Comparison of ENCODE assay signal across 22 cellular contexts in genomic region chr12:65755596-65755978, GRCh38.
"Had no signal": no experiment of that assay in that cellular context is flagged by ENCODE, and none has a peak within 500 bp of the region (broad histone marks: within the 10 kb centered on the region; RNA-seq: fewer than 3 reads in every experiment).

No MANE protein-coding gene starts in this region.

- H3K4me3 Mint-ChIP-seq: activated CD4-positive, alpha-beta T cell treated with anti-CD3 and anti-CD28 coated beads, Interleukin-2, amount 10 ng/mL, durations not matched to agents 7 days and 5 days; activated CD8-positive, alpha-beta T cell treated with anti-CD3 and anti-CD28 coated beads, Interleukin-2, amount 10 ng/mL, durations not matched to agents 7 days and 5 days; activated naive CD4-positive, alpha-beta T cell treated with anti-CD3 and anti-CD28 coated beads for 36 hours; activated T-cell treated with anti-CD3 and anti-CD28 coated beads, Interleukin-2, amount 50 U/mL, for 4 hours; dendritic cell treated with granulocyte-macrophage colony-stimulating factor and Interleukin-4, amounts not matched to agents 40 ng/mL and 50 ng/mL, for 4 days; immature natural killer cell; memory B cell; naive thymus-derived CD8-positive, alpha-beta T cell; T-helper 1 cell treated with Interleukin-12 subunit alpha and Interleukin-12 subunit beta and Interleukin-4 antibody, amounts not matched to agents 30 μg/mL and 1 μg/mL, for 36 hours had no signal

- FAIRE-seq: urothelium cell line had no signal

- H3K4me3 ChIP-seq: breast epithelium, ovary, tibial nerve had no signal

- H3K4me1 Mint-ChIP-seq: immature natural killer cell; memory B cell; naive thymus-derived CD8-positive, alpha-beta T cell had no signal

- H3K36me3 ChIP-seq: breast epithelium, ovary, tibial nerve had no signal

- H3K27ac Mint-ChIP-seq: activated CD4-positive, alpha-beta T cell treated with anti-CD3 and anti-CD28 coated beads, Interleukin-2, amount 10 ng/mL, durations not matched to agents 7 days and 5 days; activated CD8-positive, alpha-beta T cell treated with anti-CD3 and anti-CD28 coated beads, Interleukin-2, amount 10 ng/mL, durations not matched to agents 7 days and 5 days; activated naive CD4-positive, alpha-beta T cell treated with anti-CD3 and anti-CD28 coated beads for 36 hours; dendritic cell treated with granulocyte-macrophage colony-stimulating factor and Interleukin-4, amounts not matched to agents 40 ng/mL and 50 ng/mL, for 4 days; immature natural killer cell; memory B cell; T-helper 1 cell treated with Interleukin-12 subunit alpha and Interleukin-12 subunit beta and Interleukin-4 antibody, amounts not matched to agents 30 μg/mL and 1 μg/mL, for 36 hours had no signal

- DNase-seq: activated CD4-positive, alpha-beta T cell treated with anti-CD3 and anti-CD28 coated beads, Interleukin-2, amount 10 ng/mL, durations not matched to agents 7 days and 5 days; activated CD8-positive, alpha-beta T cell treated with anti-CD3 and anti-CD28 coated beads, Interleukin-2, amount 10 ng/mL, durations not matched to agents 7 days and 5 days; activated naive CD4-positive, alpha-beta T cell treated with anti-CD3 and anti-CD28 coated beads for 36 hours; activated T-cell treated with anti-CD3 and anti-CD28 coated beads, Interleukin-2, amount 50 U/mL, for 4 hours; anterior cingulate cortex; effector memory CD4-positive, alpha-beta T cell; immature natural killer cell; left ventricle myocardium superior; naive thymus-derived CD8-positive, alpha-beta T cell; ovary; retina; stimulated activated CD4-positive, alpha-beta T cell treated with anti-CD3 and anti-CD28 coated beads, Interleukin-2, amount 100 ng/mL, for 24 hours; stimulated activated naive CD8-positive, alpha-beta T cell treated with anti-CD3 and anti-CD28 coated beads, Interleukin-15, Interleukin-2, amounts not matched to agents 100 U/mL and 50 U/mL, for 24 hours; substantia nigra had no signal

- H3K9me3 ChIP-seq: breast epithelium, ovary, tibial nerve had no signal

- ATAC-seq: activated CD4-positive, CD25-positive, alpha-beta regulatory T cell treated with anti-CD3 and anti-CD28 coated beads, Interleukin-2, amount 50 U/mL, for 24 hours; activated CD8-positive, alpha-beta T cell treated with anti-CD3 and anti-CD28 coated beads, Interleukin-2, amount 10 ng/mL, durations not matched to agents 7 days and 5 days; activated T-cell treated with anti-CD3 and anti-CD28 coated beads, Interleukin-2, amount 50 U/mL, for 4 hours; left ventricle myocardium superior; naive thymus-derived CD8-positive, alpha-beta T cell; stimulated activated naive CD8-positive, alpha-beta T cell treated with anti-CD3 and anti-CD28 coated beads, Interleukin-15, Interleukin-2, amounts not matched to agents 100 U/mL and 50 U/mL, for 24 hours had no signal

- H3K27me3 ChIP-seq: ovary, tibial nerve had no signal

- H3K27ac ChIP-seq: breast epithelium, epithelial cell of prostate, ovary, tibial nerve had no signal

- H3K36me3 Mint-ChIP-seq: immature natural killer cell; memory B cell; naive thymus-derived CD8-positive, alpha-beta T cell had no signal

- H3K9me3 Mint-ChIP-seq: activated CD4-positive, alpha-beta T cell treated with anti-CD3 and anti-CD28 coated beads, Interleukin-2, amount 10 ng/mL, durations not matched to agents 7 days and 5 days; activated naive CD4-positive, alpha-beta T cell treated with anti-CD3 and anti-CD28 coated beads for 36 hours; activated T-cell treated with anti-CD3 and anti-CD28 coated beads, Interleukin-2, amount 50 U/mL, for 4 hours; dendritic cell treated with granulocyte-macrophage colony-stimulating factor and Interleukin-4, amounts not matched to agents 40 ng/mL and 50 ng/mL, for 4 days; immature natural killer cell; memory B cell; naive thymus-derived CD8-positive, alpha-beta T cell; T-helper 1 cell treated with Interleukin-12 subunit alpha and Interleukin-12 subunit beta and Interleukin-4 antibody, amounts not matched to agents 30 μg/mL and 1 μg/mL, for 36 hours had no signal

- H3K4me1 ChIP-seq: breast epithelium, tibial nerve had no signal
